ENCODE assay signal across 29 cellular contexts in the genomic region with DNA sequence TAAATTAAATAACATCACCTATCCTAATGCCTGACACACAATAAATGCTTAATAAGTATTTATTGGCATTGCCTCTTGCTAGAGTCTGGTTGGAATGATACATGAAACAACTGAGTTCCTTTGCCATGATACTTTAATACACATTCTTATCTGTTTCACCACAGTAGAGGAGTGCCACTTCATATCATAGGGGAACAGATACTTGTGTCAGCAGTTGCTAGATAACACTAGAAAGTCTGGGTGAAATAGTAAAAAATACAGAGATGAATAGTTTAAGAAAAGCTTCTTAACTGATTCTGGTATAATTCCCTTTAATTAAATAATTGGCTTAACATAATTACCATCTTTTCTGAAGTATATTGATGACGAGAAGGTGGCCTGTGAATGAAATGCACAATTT.
"Had no signal": no experiment of that assay in that cellular context is flagged by ENCODE, and none has a peak within 500 bp of the region (broad histone marks: within the 10 kb centered on the region; RNA-seq: fewer than 3 reads in every experiment).

No MANE protein-coding gene starts in this region.

- ATAC-seq: activated CD8-positive, alpha-beta T cell treated with anti-CD3 and anti-CD28 coated beads for 36 hours; activated naive CD8-positive, alpha-beta T cell treated with anti-CD3 and anti-CD28 coated beads, Interleukin-2, amount 50 U/mL, for 24 hours; activated T-cell treated with anti-CD3 and anti-CD28 coated beads, Interleukin-2, amount 50 U/mL, for 4 hours; activated T-helper 17 cell treated with anti-CD3 and anti-CD28 coated beads, Interleukin-2, amount 50 U/mL, for 72 hours; left ventricle myocardium superior; sciatic nerve; stimulated activated effector memory CD8-positive, alpha-beta T cell treated with anti-CD3 and anti-CD28 coated beads, Interleukin-12 subunit alpha, Interleukin-12 subunit beta, amount 100 ng/mL, for 72 hours; T-helper 17 cell; upper lobe of right lung had no signal

- DNase-seq: activated B cell treated with CpG ODN at 0.5 μM for 24 hours; activated CD4-positive, alpha-beta T cell treated with anti-CD3 and anti-CD28 coated beads, Interleukin-2, amount 50 U/mL, for 1 hour; activated CD8-positive, alpha-beta T cell treated with anti-CD3 and anti-CD28 coated beads for 36 hours; activated gamma-delta T cell treated with Interleukin-2 at 50 U/mL for 16 hours; activated naive CD4-positive, alpha-beta T cell treated with anti-CD3 and anti-CD28 coated beads, Interleukin-2, amount 50 U/mL, for 16 hours; activated naive CD8-positive, alpha-beta T cell treated with anti-CD3 and anti-CD28 coated beads, Interleukin-2, amount 50 U/mL, for 24 hours; activated T-cell treated with anti-CD3 and anti-CD28 coated beads, Interleukin-2, amount 50 U/mL, for 4 hours; amygdala; dermis blood vessel endothelial cell; effector CD4-positive, alpha-beta T cell; islet precursor cell; left ventricle myocardium superior; ovary; stimulated activated CD4-positive, alpha-beta T cell treated with anti-CD3 and anti-CD28 coated beads, Interleukin-4, amount 100 ng/mL, for 24 hours; T-helper 17 cell; T1000; upper lobe of right lung had no signal

- H3K4me3 Mint-ChIP-seq: activated B cell treated with CpG ODN at 0.5 μM for 24 hours; activated CD8-positive, alpha-beta T cell treated with anti-CD3 and anti-CD28 coated beads for 36 hours; activated naive CD8-positive, alpha-beta T cell treated with anti-CD3 and anti-CD28 coated beads, Interleukin-2, amount 50 U/mL, for 24 hours; activated T-cell treated with anti-CD3 and anti-CD28 coated beads, Interleukin-2, amount 50 U/mL, for 4 hours; activated T-helper 17 cell treated with anti-CD3 and anti-CD28 coated beads, Interleukin-2, amount 50 U/mL, for 72 hours; nephron; stimulated activated effector memory CD8-positive, alpha-beta T cell treated with anti-CD3 and anti-CD28 coated beads, Interleukin-12 subunit alpha, Interleukin-12 subunit beta, amount 100 ng/mL, for 72 hours; stimulated activated naive CD8-positive, alpha-beta T cell treated with anti-CD3 and anti-CD28 coated beads, Interleukin-15, Interleukin-2, amounts not matched to agents 100 ng/mL and 50 ng/mL, for 24 hours; T-helper 17 cell had no signal

- H3K9me3 ChIP-seq: ovary, thoracic aorta, upper lobe of right lung had no signal

- FAIRE-seq: colon, endometrium, frontal cortex had no signal

- H3K4me1 Mint-ChIP-seq: activated B cell treated with CpG ODN at 0.5 μM for 24 hours; activated naive CD8-positive, alpha-beta T cell treated with anti-CD3 and anti-CD28 coated beads, Interleukin-2, amount 50 U/mL, for 24 hours; activated T-helper 17 cell treated with anti-CD3 and anti-CD28 coated beads, Interleukin-2, amount 50 U/mL, for 72 hours; nephron; stimulated activated effector memory CD8-positive, alpha-beta T cell treated with anti-CD3 and anti-CD28 coated beads, Interleukin-12 subunit alpha, Interleukin-12 subunit beta, amount 100 ng/mL, for 72 hours; T-helper 17 cell had no signal

- H3K4me1 ChIP-seq: upper lobe of right lung had no signal

- H3K27ac Mint-ChIP-seq: activated B cell treated with CpG ODN at 0.5 μM for 24 hours; activated CD8-positive, alpha-beta T cell treated with anti-CD3 and anti-CD28 coated beads for 36 hours; activated naive CD8-positive, alpha-beta T cell treated with anti-CD3 and anti-CD28 coated beads, Interleukin-2, amount 50 U/mL, for 24 hours; activated T-helper 17 cell treated with anti-CD3 and anti-CD28 coated beads, Interleukin-2, amount 50 U/mL, for 72 hours; nephron; progenitor cell of endocrine pancreas; stimulated activated effector memory CD8-positive, alpha-beta T cell treated with anti-CD3 and anti-CD28 coated beads, Interleukin-12 subunit alpha, Interleukin-12 subunit beta, amount 100 ng/mL, for 72 hours; stimulated activated naive CD8-positive, alpha-beta T cell treated with anti-CD3 and anti-CD28 coated beads, Interleukin-15, Interleukin-2, amounts not matched to agents 100 ng/mL and 50 ng/mL, for 24 hours; T-helper 17 cell had no signal

- H3K27ac ChIP-seq: epithelial cell of prostate, ovary, skin epidermis, thoracic aorta, upper lobe of right lung had no signal

- H3K36me3 Mint-ChIP-seq: stimulated activated effector memory CD8-positive, alpha-beta T cell treated with anti-CD3 and anti-CD28 coated beads, Interleukin-12 subunit alpha, Interleukin-12 subunit beta, amount 100 ng/mL, for 72 hours had no signal

- H3K27me3 ChIP-seq: ovary, upper lobe of right lung had no signal

- H3K36me3 ChIP-seq: ovary, thoracic aorta, upper lobe of right lung had no signal

- H3K27me3 Mint-ChIP-seq: activated B cell treated with CpG ODN at 0.5 μM for 24 hours; activated CD8-positive, alpha-beta T cell treated with anti-CD3 and anti-CD28 coated beads for 36 hours; activated naive CD8-positive, alpha-beta T cell treated with anti-CD3 and anti-CD28 coated beads, Interleukin-2, amount 50 U/mL, for 24 hours; activated T-helper 17 cell treated with anti-CD3 and anti-CD28 coated beads, Interleukin-2, amount 50 U/mL, for 72 hours; progenitor cell of endocrine pancreas; stimulated activated naive CD8-positive, alpha-beta T cell treated with anti-CD3 and anti-CD28 coated beads, Interleukin-15, Interleukin-2, amounts not matched to agents 100 ng/mL and 50 ng/mL, for 24 hours; T-helper 17 cell had no signal

- H3K4me3 ChIP-seq: ovary, skin epidermis, thoracic aorta, upper lobe of right lung had no signal

- H3K9me3 Mint-ChIP-seq: activated B cell treated with CpG ODN at 0.5 μM for 24 hours; activated naive CD8-positive, alpha-beta T cell treated with anti-CD3 and anti-CD28 coated beads, Interleukin-2, amount 50 U/mL, for 24 hours; activated T-cell treated with anti-CD3 and anti-CD28 coated beads, Interleukin-2, amount 50 U/mL, for 4 hours; activated T-helper 17 cell treated with anti-CD3 and anti-CD28 coated beads, Interleukin-2, amount 50 U/mL, for 72 hours; nephron; stimulated activated effector memory CD8-positive, alpha-beta T cell treated with anti-CD3 and anti-CD28 coated beads, Interleukin-12 subunit alpha, Interleukin-12 subunit beta, amount 100 ng/mL, for 72 hours; stimulated activated naive CD8-positive, alpha-beta T cell treated with anti-CD3 and anti-CD28 coated beads, Interleukin-15, Interleukin-2, amounts not matched to agents 100 ng/mL and 50 ng/mL, for 24 hours had no signal
